23 cellular contexts compared by ENCODE assay signal in the genomic region with DNA sequence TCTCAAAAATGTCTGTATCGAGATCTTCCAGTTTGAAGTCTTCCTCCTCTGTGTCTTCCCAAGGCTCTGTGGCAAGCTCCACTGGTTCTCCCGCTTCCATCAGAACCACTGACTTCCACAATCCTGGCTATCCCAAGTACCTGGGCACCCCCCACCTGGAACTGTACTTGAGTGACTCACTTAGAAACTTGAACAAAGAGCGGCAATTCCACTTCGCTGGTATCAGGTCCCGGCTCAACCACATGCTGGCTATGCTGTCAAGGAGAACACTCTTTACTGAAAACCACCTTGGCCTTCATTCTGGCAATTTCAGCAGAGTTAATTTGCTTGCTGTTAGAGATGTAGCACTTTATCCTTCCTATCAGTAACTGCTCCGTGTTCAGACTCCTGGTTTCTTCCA. TPM values are rescaled to one million over a fixed set of nuclear protein-coding genes. Genes with fewer than 3 reads are reported as not detected.
DNase-seq lines count a peak whose midpoint lies in the region; ATAC-seq, FAIRE-seq and TF ChIP-seq lines count a peak whose summit lies in the region.
"Had no signal": no experiment of that assay in that cellular context is flagged by ENCODE, and none has a peak within 500 bp of the region (broad histone marks: within the 10 kb centered on the region; RNA-seq: fewer than 3 reads in every experiment).

No MANE protein-coding gene starts in this region.

- TF ChIP-seq CTCF in Caco-2 (IDR thresholded peaks at IDR 0.05; ENCODE audit: insufficient read depth in 1 of 2, low read depth in 1 of 2, low read length in 1 of 2, severe bottlenecking in 1 of 2, unreplicated experiment in 1 of 2): no peak
- no peak for TF ChIP-seq CTCF in GM12878 (IDR thresholded peaks at IDR 0.05 in 2 of 3, conservative IDR thresholded peaks at IDR 0.05 in 1 of 3; ENCODE audit: control insufficient read depth in 2 of 3, extremely low read depth in 1 of 3, insufficient read depth in 1 of 3, low read depth in 3 of 3, low read length in 3 of 3)
- no peak for TF ChIP-seq CTCF in upper lobe of left lung (IDR thresholded peaks at IDR 0.05)
- TF ChIP-seq CTCF in spleen (IDR thresholded peaks at IDR 0.05 in 8 of 11, conservative IDR thresholded peaks at IDR 0.05 in 3 of 11): no peak

- H3K4me3 ChIP-seq in Caco-2 (ENCODE audit: low read depth, low read length): no peak overlapping the region
- no peak overlapping the region for H3K4me3 ChIP-seq in GM12878
- no peak overlapping the region for H3K4me3 ChIP-seq in upper lobe of left lung
- H3K4me3 ChIP-seq in spleen: no peak overlapping the region
- H3K4me3 ChIP-seq: A549, HAP-1 had no signal

- no peaks in the 10 kb centered on the region for H3K9me3 Mint-ChIP-seq in activated CD8-positive, alpha-beta memory T cell treated with anti-CD3 and anti-CD28 coated beads, Interleukin-2, amount 10 ng/mL, durations not matched to agents 7 days and 5 days (ENCODE audit: low read depth)
- no peaks in the 10 kb centered on the region for H3K9me3 Mint-ChIP-seq in Caco-2 (ENCODE audit: unreplicated experiment)
- H3K9me3 Mint-ChIP-seq in stimulated activated effector memory CD8-positive, alpha-beta T cell treated with anti-CD3 and anti-CD28 coated beads, Interleukin-12 subunit alpha, Interleukin-12 subunit beta, amount 100 ng/mL, for 72 hours: no peaks in the 10 kb centered on the region
- H3K9me3 Mint-ChIP-seq: CD4-positive, alpha-beta memory T cell; HFFc6 had no signal

- H3K4me1 ChIP-seq in Caco-2 (no peaks in the 10 kb centered on the region), GM12878 (ENCODE audit: control insufficient read depth, insufficient read depth, low read length) (no peaks in the 10 kb centered on the region), upper lobe of left lung (no peaks in the 10 kb centered on the region), spleen (no peaks in the 10 kb centered on the region)
- H3K4me1 ChIP-seq: A549, HAP-1 had no signal

- no peaks in the 10 kb centered on the region for H3K9me3 ChIP-seq in Caco-2
- no peaks in the 10 kb centered on the region for H3K9me3 ChIP-seq in GM12878 (replicated peaks; ENCODE audit: control insufficient read depth, insufficient read depth, low read length)
- H3K9me3 ChIP-seq in upper lobe of left lung: no peaks in the 10 kb centered on the region
- H3K9me3 ChIP-seq in spleen: no peaks in the 10 kb centered on the region
- H3K9me3 ChIP-seq: A549, HAP-1 had no signal

- H3K36me3 ChIP-seq in Caco-2 (ENCODE audit: control insufficient read depth, insufficient read depth, low read length) (peaks cover 17% of the 10 kb centered on the region), GM12878 (ENCODE audit: control insufficient read depth in 2 of 2, insufficient read depth in 2 of 2, low read length in 1 of 2) (peaks cover 24 to 44% of the 10 kb centered on the region in 2 experiments), upper lobe of left lung (no peaks in the 10 kb centered on the region), spleen (peaks cover 0 to 54% (median 0%) of the 10 kb centered on the region in 6 donors)

- TF ChIP-seq RAD21 in GM12878 (IDR thresholded peaks at IDR 0.05; ENCODE audit: insufficient read depth, low read depth, low read length): no peak

- SMC1A ChIA-PET in GM12878 (lab: Charles Lee; ENCODE audit: uncharacterized antibody, unreplicated experiment): no interaction called here

- no peak for TF ChIP-seq POLR2A in GM12878 (IDR thresholded peaks at IDR 0.05; ENCODE audit: low read depth, low read length)
- no peak for TF ChIP-seq POLR2A in upper lobe of left lung (IDR thresholded peaks at IDR 0.05)
- no peak for TF ChIP-seq POLR2A in GM12892 (IDR thresholded peaks at IDR 0.05; ENCODE audit: low read depth, low read length)
- TF ChIP-seq POLR2A in spleen (IDR thresholded peaks at IDR 0.05): no peak

- RAD21 ChIA-PET in GM12878 (lab: Charles Lee; ENCODE audit: unreplicated experiment): no interaction called here

- CTCF ChIA-PET in activated CD8-positive, alpha-beta memory T cell treated with anti-CD3 and anti-CD28 coated beads, Interleukin-2, amount 10 ng/mL, durations not matched to agents 7 days and 5 days (lab: Charles Lee): interaction anchor here (0.9 to 2.1 kb wide), 2 partner anchors 10 to 26 kb away, joined by 3 to 8 read pairs; a partner anchor contains a TSS
- CTCF ChIA-PET in Caco-2 (lab: Charles Lee) (interaction anchor here (0.6 to 0.7 kb wide), 2 partner anchors 26 to 262 kb away, joined by 3 read pairs; a partner anchor contains a TSS), GM12878 (lab: Yijun Ruan, JAX) (no interaction called here)

- intact Hi-C loops in Caco-2 (cut with micrococcal nuclease; ENCODE audit: unreplicated experiment) (no loop called here), GM12878 (cut with micrococcal nuclease; ENCODE audit: unreplicated experiment) (no loop called here), spleen (cut with DNase I; ENCODE audit: low total_unique reads) (no loop called here)

- no peak overlapping the region for H3K4me2 ChIP-seq in GM12878 (ENCODE audit: control insufficient read depth, insufficient read depth)
- H3K4me2 ChIP-seq: A549 had no signal

- no peak overlapping the region for H3K27ac Mint-ChIP-seq in activated CD8-positive, alpha-beta memory T cell treated with anti-CD3 and anti-CD28 coated beads, Interleukin-2, amount 10 ng/mL, durations not matched to agents 7 days and 5 days
- no peak overlapping the region for H3K27ac Mint-ChIP-seq in Caco-2 (ENCODE audit: unreplicated experiment)
- H3K27ac Mint-ChIP-seq in stimulated activated effector memory CD8-positive, alpha-beta T cell treated with anti-CD3 and anti-CD28 coated beads, Interleukin-12 subunit alpha, Interleukin-12 subunit beta, amount 100 ng/mL, for 72 hours: peak overlapping the region; percentile 56
- H3K27ac Mint-ChIP-seq: HFFc6 had no signal

- H3K27me3 Mint-ChIP-seq in activated CD8-positive, alpha-beta memory T cell treated with anti-CD3 and anti-CD28 coated beads, Interleukin-2, amount 10 ng/mL, durations not matched to agents 7 days and 5 days: no peaks in the 10 kb centered on the region
- no peaks in the 10 kb centered on the region for H3K27me3 Mint-ChIP-seq in Caco-2 (ENCODE audit: insufficient read depth, unreplicated experiment)
- H3K27me3 Mint-ChIP-seq: CD4-positive, alpha-beta memory T cell had no signal

- DNase-seq in activated CD8-positive, alpha-beta memory T cell treated with anti-CD3 and anti-CD28 coated beads, Interleukin-2, amount 10 ng/mL, durations not matched to agents 7 days and 5 days: peak; percentile 27
- DNase-seq in activated CD8-positive, alpha-beta memory T cell treated with anti-CD3 and anti-CD28 coated beads, Interleukin-2, amount 50 U/mL, for 48 hours: no peak
- DNase-seq in Caco-2 (no peak), GM12878 (ENCODE audit: low read depth, low spot score) (no peak), upper lobe of left lung (no peak), GM12892 (ENCODE audit: insufficient read length) (no peak), spleen (no peak)
- DNase-seq in stimulated activated effector memory CD8-positive, alpha-beta T cell treated with anti-CD3 and anti-CD28 coated beads, Interleukin-12 subunit alpha, Interleukin-12 subunit beta, amount 100 ng/mL, for 72 hours (ENCODE audit: low spot score in 2 of 2): no peak
- DNase-seq: 8988T; C1 segment of cervical spinal cord; CD4-positive, alpha-beta memory T cell; COR-L47; DMS 273 treated with DMSO at 0.1 percent for 48 hours; DMS79; EL; GDM1; GOT3; HFFc6 had no signal

- H3K27me3 ChIP-seq in Caco-2 (replicated peaks; ENCODE audit: control insufficient read depth, insufficient read depth, low read length) (no peaks in the 10 kb centered on the region), GM12878 (replicated peaks in 1 of 2; ENCODE audit: control insufficient read depth in 2 of 2, insufficient read depth in 2 of 2, low read length in 1 of 2) (no peaks in the 10 kb centered on the region), upper lobe of left lung (no peaks in the 10 kb centered on the region), spleen (replicated peaks in 1 of 7) (no peaks in the 10 kb centered on the region)

- H2AFZ ChIP-seq in GM12878 (ENCODE audit: control insufficient read depth, low read depth, low read length): no peak overlapping the region

- H3K4me1 Mint-ChIP-seq in activated CD8-positive, alpha-beta memory T cell treated with anti-CD3 and anti-CD28 coated beads, Interleukin-2, amount 10 ng/mL, durations not matched to agents 7 days and 5 days: peaks cover 2% of the 10 kb centered on the region
- H3K4me1 Mint-ChIP-seq in Caco-2 (ENCODE audit: low read depth, unreplicated experiment): peaks cover 6% of the 10 kb centered on the region
- H3K4me1 Mint-ChIP-seq in stimulated activated effector memory CD8-positive, alpha-beta T cell treated with anti-CD3 and anti-CD28 coated beads, Interleukin-12 subunit alpha, Interleukin-12 subunit beta, amount 100 ng/mL, for 72 hours: no peaks in the 10 kb centered on the region
- H3K4me1 Mint-ChIP-seq: CD4-positive, alpha-beta memory T cell had no signal

- POLR2A ChIA-PET in Caco-2 (lab: Charles Lee) (no interaction called here), GM12878 (lab: Charles Lee) (interaction anchor here (0.5 kb wide), 1 partner anchor 137 kb away, joined by 4 read pairs; no protein-coding TSS in a partner anchor)

- H3K9ac ChIP-seq in GM12878 (ENCODE audit: control insufficient read depth, insufficient read depth, low read length): no peak overlapping the region

- BruUV-seq in Caco-2 (replicated peaks; lab: Mats Ljungman, UMichigan): TSS peak; percentile 24
- TSS peak; percentile 41 for BruUV-seq in GM12878 (replicated peaks; lab: Mats Ljungman, UMichigan)

- no peak overlapping the region for H3K27ac ChIP-seq in GM12878 (ENCODE audit: control insufficient read depth, insufficient read depth)
- H3K27ac ChIP-seq in upper lobe of left lung: no peak overlapping the region
- no peak overlapping the region for H3K27ac ChIP-seq in spleen
- H3K27ac ChIP-seq: A549 had no signal

- FAIRE-seq in GM12878 (lab: Jason Lieb, UNC) (no peak), GM12892 (lab: Jason Lieb, UNC) (no peak)
- FAIRE-seq: A549, D721Med, GM12891, H54 had no signal

- H4K20me1 ChIP-seq in GM12878 (ENCODE audit: control insufficient read depth, insufficient read depth): no peaks in the 10 kb centered on the region

- H3K36me3 Mint-ChIP-seq in activated CD8-positive, alpha-beta memory T cell treated with anti-CD3 and anti-CD28 coated beads, Interleukin-2, amount 10 ng/mL, durations not matched to agents 7 days and 5 days: peaks cover 57% of the 10 kb centered on the region
- H3K36me3 Mint-ChIP-seq in Caco-2 (ENCODE audit: insufficient read depth, unreplicated experiment): peaks cover 79% of the 10 kb centered on the region
- H3K36me3 Mint-ChIP-seq in stimulated activated effector memory CD8-positive, alpha-beta T cell treated with anti-CD3 and anti-CD28 coated beads, Interleukin-12 subunit alpha, Interleukin-12 subunit beta, amount 100 ng/mL, for 72 hours: peaks cover 21% of the 10 kb centered on the region

- WGBS in GM12878 (ENCODE audit: insufficient coverage, insufficient replicate concordance, low lambda C conversion rate, missing lambda C conversion rate): 93% methylated on average over 6 of the region's 6 CpGs
- 96 to 99% methylated on average over 6 of the region's 6 CpGs for WGBS in upper lobe of left lung, 2 donors
- 97 to 99% (median 99%) methylated on average over 6 of the region's 6 CpGs for WGBS in spleen, 5 donors

- TF ChIP-seq EP300 in GM12878 (IDR thresholded peaks at IDR 0.05; ENCODE audit: borderline replicate concordance in 1 of 2, control insufficient read depth in 1 of 2, low read depth in 2 of 2, low read length in 2 of 2): no peak
- TF ChIP-seq EP300 in upper lobe of left lung (IDR thresholded peaks at IDR 0.05): no peak

- no peak for ATAC-seq in activated CD8-positive, alpha-beta memory T cell treated with anti-CD3 and anti-CD28 coated beads, Interleukin-2, amount 10 ng/mL, durations not matched to agents 7 days and 5 days
- no peak for ATAC-seq in GM12878
- ATAC-seq in stimulated activated effector memory CD8-positive, alpha-beta T cell treated with anti-CD3 and anti-CD28 coated beads, Interleukin-12 subunit alpha, Interleukin-12 subunit beta, amount 100 ng/mL, for 72 hours: no peak
- no peak for ATAC-seq in upper lobe of left lung (ENCODE audit: low FRiP score in 2 of 2)
- ATAC-seq: A549 had no signal

- H3K4me3 Mint-ChIP-seq in activated CD8-positive, alpha-beta memory T cell treated with anti-CD3 and anti-CD28 coated beads, Interleukin-2, amount 10 ng/mL, durations not matched to agents 7 days and 5 days: no peak overlapping the region
- no peak overlapping the region for H3K4me3 Mint-ChIP-seq in Caco-2 (ENCODE audit: unreplicated experiment)
- no peak overlapping the region for H3K4me3 Mint-ChIP-seq in stimulated activated effector memory CD8-positive, alpha-beta T cell treated with anti-CD3 and anti-CD28 coated beads, Interleukin-12 subunit alpha, Interleukin-12 subunit beta, amount 100 ng/mL, for 72 hours
- H3K4me3 Mint-ChIP-seq: CD4-positive, alpha-beta memory T cell; HFFc6 had no signal

- no peaks in the 10 kb centered on the region for H3K79me2 ChIP-seq in GM12878 (ENCODE audit: control insufficient read depth, insufficient read depth, low read length)

- in situ Hi-C loops in GM12878 (cut with MboI): no loop called here

RNA-seq across cellular contexts. Expression of a gene that starts 10.0 kb away (rescaled TPM):
- 10 to 100 TPM; 10.5 to 12.9 TPM for total RNA-seq in activated CD8-positive, alpha-beta memory T cell treated with anti-CD3 and anti-CD28 coated beads, Interleukin-2, amount 10 ng/mL, durations not matched to agents 7 days and 5 days
- total RNA-seq in Caco-2 (2022) (25.0 and 29.5 TPM in 2 replicates), GM12878 (2014; rRNA removed) (19.4 and 19.5 TPM in 2 replicates), GM12878 (2014; rRNA removed; fragmentation: Illumina TruSeq; extraction: Trizol) (12.7 and 14.2 TPM in 2 replicates), GM12878 (2021) (13.4 and 15.6 TPM in 2 replicates), upper lobe of left lung (10 to 100 TPM in 4 of 6 donors, 1 to 10 TPM in 2; 9.6 to 40.9 (median 12.0) TPM), spleen (10 to 100 TPM in 6 of 7 donors, 1 to 10 TPM in 1; 9.0 to 16.4 (median 12.3) TPM)
- 38.3 and 43.4 TPM in 2 replicates for total RNA-seq in GM12878 (2013; cell fraction: nucleolus; rRNA removed)
- 5.0 TPM for polyA plus RNA-seq in GM12878 (2011; ENCODE audit: low read depth)
- polyA plus RNA-seq in GM12878 (2011; rRNA removed) (18.6 and 21.6 TPM in 2 replicates), GM12878 (2014; fragmentation: Illumina TruSeq; extraction: Trizol) (18.0 and 21.9 TPM in 2 replicates), GM12878 (2014; fragmentation: Nextera tagmentation; extraction: Ambion mirVana) (1 to 10 TPM; 4.3 to 4.4 TPM), GM12878 (2014; rRNA removed) (16.0 and 16.1 TPM in 2 replicates), GM12878 (2016; fragmentation: Nextera tagmentation; extraction: Ambion mirVana) (10 to 100 TPM; 12.5 to 12.8 TPM), spleen (1 to 10 TPM; 4.7 to 8.1 (median 5.3) TPM)
- 20.5 and 20.7 TPM in 2 replicates for polyA plus RNA-seq in GM12878 (2011; cell fraction: cytosol; rRNA removed)
- 40.3 and 43.3 TPM in 2 replicates for polyA plus RNA-seq in GM12878 (2011; cell fraction: nucleus; rRNA removed)
- 7.0 and 7.1 TPM in 2 replicates for polyA plus RNA-seq in GM12878 (2012)
- 22.2 and 22.5 TPM in 2 replicates for polyA minus RNA-seq in GM12878 (2011; rRNA and poly(A)+ RNA removed)
- 4.4 and 5.5 TPM in 2 replicates for polyA minus RNA-seq in GM12878 (2011; cell fraction: cytosol; rRNA and poly(A)+ RNA removed)
- polyA minus RNA-seq in GM12878 (2011; cell fraction: nucleus; rRNA and poly(A)+ RNA removed): 13.9 and 20.0 TPM in 2 replicates
- polyA plus RNA-seq in GM12892 (2012; ENCODE audit: missing spikeins): 8.0 TPM

RNA-seq across cellular contexts. Expression of a gene that starts 25.9 kb away (rescaled TPM):
- 10 to 100 TPM; 23.1 to 28.4 TPM for total RNA-seq in activated CD8-positive, alpha-beta memory T cell treated with anti-CD3 and anti-CD28 coated beads, Interleukin-2, amount 10 ng/mL, durations not matched to agents 7 days and 5 days
- total RNA-seq in Caco-2 (2022): 82.4 and 86.3 TPM in 2 replicates
- 14.1 and 16.3 TPM in 2 replicates for total RNA-seq in GM12878 (2013; cell fraction: nucleolus; rRNA removed)
- total RNA-seq in GM12878 (2014; rRNA removed): 21.5 and 21.6 TPM in 2 replicates
- total RNA-seq in GM12878 (2014; rRNA removed; fragmentation: Illumina TruSeq; extraction: Trizol): 12.7 and 13.6 TPM in 2 replicates
- 16.6 and 18.2 TPM in 2 replicates for total RNA-seq in GM12878 (2021)
- 7.7 TPM for polyA plus RNA-seq in GM12878 (2011; ENCODE audit: low read depth)
- polyA plus RNA-seq in GM12878 (2011; rRNA removed): 32.4 and 34.8 TPM in 2 replicates
- polyA plus RNA-seq in GM12878 (2011; cell fraction: cytosol; rRNA removed): 28.1 and 32.3 TPM in 2 replicates
- polyA plus RNA-seq in GM12878 (2011; cell fraction: nucleus; rRNA removed): 37.1 and 42.7 TPM in 2 replicates
- polyA plus RNA-seq in GM12878 (2012): 9.5 and 10.5 TPM in 2 replicates
- polyA plus RNA-seq in GM12878 (2014; fragmentation: Illumina TruSeq; extraction: Trizol): 19.7 and 20.2 TPM in 2 replicates
- polyA plus RNA-seq in GM12878 (2014; fragmentation: Nextera tagmentation; extraction: Ambion mirVana): 1 to 10 TPM; 4.5 to 6.0 TPM
- 17.4 and 19.1 TPM in 2 replicates for polyA plus RNA-seq in GM12878 (2014; rRNA removed)
- polyA plus RNA-seq in GM12878 (2016; fragmentation: Nextera tagmentation; extraction: Ambion mirVana): 10 to 100 TPM; 34.1 to 34.2 TPM
- polyA minus RNA-seq in GM12878 (2011; rRNA and poly(A)+ RNA removed): 37.1 and 42.8 TPM in 2 replicates
- 13.1 and 15.3 TPM in 2 replicates for polyA minus RNA-seq in GM12878 (2011; cell fraction: cytosol; rRNA and poly(A)+ RNA removed)
- polyA minus RNA-seq in GM12878 (2011; cell fraction: nucleus; rRNA and poly(A)+ RNA removed): 18.9 and 35.2 TPM in 2 replicates
- 1 to 10 TPM; 1.0 to 4.8 (median 3.0) TPM for total RNA-seq in upper lobe of left lung
- polyA plus RNA-seq in GM12892 (2012; ENCODE audit: missing spikeins): 7.3 TPM
- total RNA-seq in spleen: 1 to 10 TPM in 5 of 7 donors, under 1 TPM in 2; 0.46 to 3.0 (median 1.5) TPM
- polyA plus RNA-seq in spleen: 1 to 10 TPM in 2 of 3 donors, under 1 TPM in 1; 0.76 to 1.2 (median 1.2) TPM
